1 cellular context compared by ENCODE assay signal in the genomic region with DNA sequence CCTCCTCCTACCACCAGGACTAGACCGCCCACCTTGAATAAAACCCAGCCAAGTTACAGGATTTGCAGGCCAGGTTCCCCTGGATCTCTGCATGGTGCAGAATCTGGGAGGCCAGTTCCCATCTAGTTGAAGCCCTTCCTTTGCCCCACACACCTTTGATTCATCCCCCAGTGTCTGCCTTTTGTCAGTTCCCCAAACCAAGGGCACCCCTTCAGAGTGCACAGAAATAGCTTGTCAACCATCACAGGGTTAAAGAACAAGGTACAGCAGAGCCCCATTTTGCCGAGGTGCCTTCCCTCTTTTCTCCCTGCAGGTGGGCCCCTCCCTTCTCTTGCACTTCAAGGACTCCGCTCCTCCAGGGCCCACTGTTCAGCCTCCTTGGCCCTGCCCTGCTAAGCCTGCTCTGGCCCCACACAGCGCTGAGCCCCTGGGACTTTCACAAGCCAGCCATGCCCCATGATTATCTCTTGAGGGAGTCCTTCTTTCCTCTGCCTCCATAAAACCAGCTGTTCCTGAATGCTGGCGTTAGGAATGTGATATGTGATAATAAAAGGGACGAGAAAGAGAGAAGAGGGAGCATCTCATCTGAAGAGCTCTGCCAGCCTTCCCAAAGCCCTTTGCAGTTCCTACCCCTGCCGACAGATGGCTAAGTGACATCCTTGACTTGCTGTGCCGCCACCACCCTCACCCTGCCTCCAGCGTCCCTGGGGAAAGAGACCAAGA.
TF ChIP-seq lines count a peak whose summit lies in the region.

No MANE protein-coding gene starts in this region.

TF ChIP-seq in HEK293, 187 proteins besides CTCF, POLR2A, EP300 and RAD21 (continued from another document):
- TF ChIP-seq, protein P1, sequence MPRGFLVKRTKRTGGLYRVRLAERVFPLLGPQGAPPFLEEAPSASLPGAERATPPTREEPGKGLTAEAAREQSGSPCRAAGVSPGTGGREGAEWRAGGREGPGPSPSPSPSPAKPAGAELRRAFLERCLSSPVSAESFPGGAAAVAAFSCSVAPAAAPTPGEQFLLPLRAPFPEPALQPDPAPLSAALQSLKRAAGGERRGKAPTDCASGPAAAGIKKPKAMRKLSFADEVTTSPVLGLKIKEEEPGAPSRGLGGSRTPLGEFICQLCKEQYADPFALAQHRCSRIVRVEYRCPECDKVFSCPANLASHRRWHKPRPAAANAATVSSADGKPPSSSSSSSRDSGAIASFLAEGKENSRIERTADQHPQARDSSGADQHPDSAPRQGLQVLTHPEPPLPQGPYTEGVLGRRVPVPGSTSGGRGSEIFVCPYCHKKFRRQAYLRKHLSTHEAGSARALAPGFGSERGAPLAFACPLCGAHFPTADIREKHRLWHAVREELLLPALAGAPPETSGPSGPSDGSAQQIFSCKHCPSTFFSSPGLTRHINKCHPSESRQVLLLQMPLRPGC (tag by site-specific recombination; IDR thresholded peaks at IDR 0.05), result no peak
- TF ChIP-seq, protein P2, sequence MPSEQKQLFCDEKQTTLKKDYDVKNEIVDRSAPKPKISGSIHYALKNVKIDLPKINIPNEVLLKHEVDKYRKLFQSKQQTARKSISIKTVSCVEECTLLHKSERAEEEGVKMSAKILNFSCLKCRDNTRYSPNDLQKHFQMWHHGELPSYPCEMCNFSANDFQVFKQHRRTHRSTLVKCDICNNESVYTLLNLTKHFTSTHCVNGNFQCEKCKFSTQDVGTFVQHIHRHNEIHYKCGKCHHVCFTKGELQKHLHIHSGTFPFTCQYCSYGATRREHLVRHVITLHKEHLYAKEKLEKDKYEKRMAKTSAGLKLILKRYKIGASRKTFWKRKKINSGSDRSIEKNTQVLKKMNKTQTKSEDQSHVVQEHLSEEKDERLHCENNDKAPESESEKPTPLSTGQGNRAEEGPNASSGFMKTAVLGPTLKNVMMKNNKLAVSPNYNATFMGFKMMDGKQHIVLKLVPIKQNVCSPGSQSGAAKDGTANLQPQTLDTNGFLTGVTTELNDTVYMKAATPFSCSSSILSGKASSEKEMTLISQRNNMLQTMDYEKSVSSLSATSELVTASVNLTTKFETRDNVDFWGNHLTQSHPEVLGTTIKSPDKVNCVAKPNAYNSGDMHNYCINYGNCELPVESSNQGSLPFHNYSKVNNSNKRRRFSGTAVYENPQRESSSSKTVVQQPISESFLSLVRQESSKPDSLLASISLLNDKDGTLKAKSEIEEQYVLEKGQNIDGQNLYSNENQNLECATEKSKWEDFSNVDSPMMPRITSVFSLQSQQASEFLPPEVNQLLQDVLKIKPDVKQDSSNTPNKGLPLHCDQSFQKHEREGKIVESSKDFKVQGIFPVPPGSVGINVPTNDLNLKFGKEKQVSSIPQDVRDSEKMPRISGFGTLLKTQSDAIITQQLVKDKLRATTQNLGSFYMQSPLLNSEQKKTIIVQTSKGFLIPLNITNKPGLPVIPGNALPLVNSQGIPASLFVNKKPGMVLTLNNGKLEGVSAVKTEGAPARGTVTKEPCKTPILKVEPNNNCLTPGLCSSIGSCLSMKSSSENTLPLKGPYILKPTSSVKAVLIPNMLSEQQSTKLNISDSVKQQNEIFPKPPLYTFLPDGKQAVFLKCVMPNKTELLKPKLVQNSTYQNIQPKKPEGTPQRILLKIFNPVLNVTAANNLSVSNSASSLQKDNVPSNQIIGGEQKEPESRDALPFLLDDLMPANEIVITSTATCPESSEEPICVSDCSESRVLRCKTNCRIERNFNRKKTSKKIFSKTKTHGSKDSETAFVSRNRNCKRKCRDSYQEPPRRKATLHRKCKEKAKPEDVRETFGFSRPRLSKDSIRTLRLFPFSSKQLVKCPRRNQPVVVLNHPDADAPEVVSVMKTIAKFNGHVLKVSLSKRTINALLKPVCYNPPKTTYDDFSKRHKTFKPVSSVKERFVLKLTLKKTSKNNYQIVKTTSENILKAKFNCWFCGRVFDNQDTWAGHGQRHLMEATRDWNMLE (tag by site-specific recombination; conservative IDR thresholded peaks at IDR 0.05; ENCODE audit: low read depth), result no peak
- no peak for TF ChIP-seq ZNF184 (tag by site-specific recombination; IDR thresholded peaks at IDR 0.05)
- no peak for TF ChIP-seq HOXD13 (CRISPR knock-in tag; IDR thresholded peaks at IDR 0.05; ENCODE audit: borderline replicate concordance)
- no peak for TF ChIP-seq ZNF670 (tag by site-specific recombination; IDR thresholded peaks at IDR 0.05; ENCODE audit: low read depth)
TF ChIP-seq in HEK293: peak in this region for 2.
